In genomic region chr3:4303187-4304123, GRCh38 we compare ENCODE assay signal across 1 cellular context.
A peak's percentile ranks its signal among the peaks of the same experiment; 100 is the strongest.
TF ChIP-seq lines count a peak whose summit lies in the region.

SETMAR (plus strand) TSS chr3:4303369; CDS start chr3:4303371, 2 bp downstream.

TF ChIP-seq in K562, 482 proteins besides CTCF, POLR2A, EP300 and RAD21 (continued from another document and continues in another):
- peak; percentile 43; the same call in 1 of the 2 replicates for TF ChIP-seq E2F4 (CRISPR knock-in tag; IDR thresholded peaks at IDR 0.05; ENCODE audit: low read depth)
- TF ChIP-seq ZNF766 (CRISPR knock-in tag; conservative IDR thresholded peaks at IDR 0.05): peak; percentile 89; the same call in 1 of the 2 replicates
- TF ChIP-seq FOXP1 (CRISPR knock-in tag; IDR thresholded peaks at IDR 0.05): no peak
- TF ChIP-seq SP1 (CRISPR knock-in tag; IDR thresholded peaks at IDR 0.05): peak; percentile 89
- TF ChIP-seq ZNF143 (CRISPR knock-in tag; IDR thresholded peaks at IDR 0.05): peak; percentile 99
- TF ChIP-seq DLX4 (CRISPR knock-in tag; IDR thresholded peaks at IDR 0.05): no peak
- peak; percentile 62; the same call in 1 of the 2 replicates for TF ChIP-seq CEBPG (CRISPR knock-in tag; IDR thresholded peaks at IDR 0.05)
- no peak for TF ChIP-seq CEBPG (tag; conservative IDR thresholded peaks at IDR 0.05 in 1 of 2, IDR thresholded peaks at IDR 0.05 in 1 of 2)
- no peak; the same call in 1 of the 2 replicates for TF ChIP-seq FOXM1 (IDR thresholded peaks at IDR 0.05; ENCODE audit: low read depth)
- TF ChIP-seq FOXM1 (CRISPR knock-in tag; IDR thresholded peaks at IDR 0.05; ENCODE audit: low read depth): peak; percentile 90
- TF ChIP-seq ID3 (CRISPR knock-in tag; IDR thresholded peaks at IDR 0.05): no peak
- TF ChIP-seq ID3 (tag; IDR thresholded peaks at IDR 0.05): peak; percentile 87
- TF ChIP-seq HIVEP1 (CRISPR knock-in tag; IDR thresholded peaks at IDR 0.05): peak; percentile 57; the same call in 1 of the 2 replicates
- peak; percentile 91 for TF ChIP-seq MGA (IDR thresholded peaks at IDR 0.05)
- peak; percentile 94 for TF ChIP-seq RBBP5 (IDR thresholded peaks at IDR 0.05; ENCODE audit: borderline replicate concordance, insufficient read depth, low read length, poor library complexity, severe bottlenecking)
- peak; percentile 71 for TF ChIP-seq ZBTB17 (CRISPR knock-in tag; IDR thresholded peaks at IDR 0.05)
- TF ChIP-seq SUPT5H (IDR thresholded peaks at IDR 0.05): peak; percentile 78
- TF ChIP-seq TCF15 (CRISPR knock-in tag; IDR thresholded peaks at IDR 0.05): peak; percentile 74
- TF ChIP-seq E4F1 (CRISPR knock-in tag; IDR thresholded peaks at IDR 0.05; ENCODE audit: borderline replicate concordance): 0 out of 2 replicates have a peak, but pooled peaks have one; percentile 10
- no peak for TF ChIP-seq CHD4 (IDR thresholded peaks at IDR 0.05; ENCODE audit: insufficient read depth, insufficient replicate concordance, low read depth, low read length, poor library complexity, severe bottlenecking)
- TF ChIP-seq ZNF134 (CRISPR knock-in tag; conservative IDR thresholded peaks at IDR 0.05): peak; percentile 33; the same call in 1 of the 2 replicates
- peak; percentile 76; the same call in 1 of the 2 replicates for TF ChIP-seq BACH1 (tag; IDR thresholded peaks at IDR 0.05)
- TF ChIP-seq TFAP4 (CRISPR knock-in tag; IDR thresholded peaks at IDR 0.05; ENCODE audit: borderline replicate concordance): peak; percentile 73; the same call in 1 of the 2 replicates
- 0 out of 2 replicates have a peak, but pooled peaks have one; percentile 15 for TF ChIP-seq CBFA2T2 (conservative IDR thresholded peaks at IDR 0.05)
- TF ChIP-seq POLR2AphosphoS2 (IDR thresholded peaks at IDR 0.05; ENCODE audit: low read length): no peak
- TF ChIP-seq RBM39 (optimal IDR thresholded peaks at IDR 0.05; ENCODE audit: low read depth, low read length): no peak
- peak; percentile 76 for TF ChIP-seq ELF1 (tag; IDR thresholded peaks at IDR 0.05)
- peak; percentile 15 to 27; a peak in 1 of 4 replicates for TF ChIP-seq SRF (CRISPR knock-in tag; IDR thresholded peaks at IDR 0.05)
- TF ChIP-seq USF2 (CRISPR knock-in tag; IDR thresholded peaks at IDR 0.05): peak; percentile 85
- peak; percentile 88 for TF ChIP-seq ZFX (CRISPR knock-in tag; IDR thresholded peaks at IDR 0.05)
- peak; percentile 95 for TF ChIP-seq RBFOX2 (IDR thresholded peaks at IDR 0.05; ENCODE audit: low read depth, low read length)
- TF ChIP-seq CREB1 (IDR thresholded peaks at IDR 0.05): peak; percentile 61; the same call in 1 of the 2 replicates
- TF ChIP-seq CREB1 (CRISPR knock-in tag; IDR thresholded peaks at IDR 0.05): peak; percentile 35; the same call in 1 of the 2 replicates
- peak; percentile 42; the same call in 1 of the 2 replicates for TF ChIP-seq ZNF165 (CRISPR knock-in tag; IDR thresholded peaks at IDR 0.05; ENCODE audit: borderline replicate concordance)
- no peak for TF ChIP-seq ZNF133 (CRISPR knock-in tag; IDR thresholded peaks at IDR 0.05)
- TF ChIP-seq ZNF445 (CRISPR knock-in tag; IDR thresholded peaks at IDR 0.05; ENCODE audit: low read depth): 0 out of 2 replicates have a peak, but pooled peaks have one; percentile 18
- no peak for TF ChIP-seq EZH2 (IDR thresholded peaks at IDR 0.05; ENCODE audit: borderline replicate concordance, low read depth, low read length)
- peak; percentile 96 for TF ChIP-seq ZNF644 (tag; IDR thresholded peaks at IDR 0.05; ENCODE audit: low read depth)
- no peak for TF ChIP-seq MECOM (CRISPR knock-in tag; IDR thresholded peaks at IDR 0.05)
- 0 out of 2 replicates have a peak, but pooled peaks have one; percentile 6 for TF ChIP-seq FOXO4 (CRISPR knock-in tag; IDR thresholded peaks at IDR 0.05)
